ENCODE assay signal across 8 cellular contexts in the genomic region with DNA sequence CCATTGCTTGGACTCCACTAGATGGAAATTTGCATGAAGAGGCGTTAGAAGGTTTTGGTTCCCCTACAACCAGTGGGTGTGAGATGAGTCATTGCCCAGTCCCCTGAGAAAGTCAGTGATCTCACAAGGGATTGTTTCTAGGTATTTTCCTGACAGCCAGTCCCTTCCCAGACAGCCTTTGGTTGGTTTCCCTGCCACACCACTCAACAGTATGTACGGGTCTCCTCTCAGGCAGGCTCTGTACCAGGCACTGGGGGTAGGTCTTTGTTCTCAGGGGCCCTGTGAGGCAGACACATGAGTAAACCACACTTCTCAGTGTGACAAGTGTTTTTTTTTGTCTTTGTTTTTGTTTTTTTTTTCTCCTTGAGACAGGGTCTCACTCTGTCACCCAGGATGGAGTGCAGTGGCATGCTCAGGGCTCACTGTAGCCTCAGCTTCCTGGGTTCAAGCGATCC. TPM values are rescaled to one million over a fixed set of nuclear protein-coding genes. Genes with fewer than 3 reads are reported as not detected.
A peak's percentile ranks its signal among the peaks of the same experiment; 100 is the strongest.
DNase-seq lines count a peak whose midpoint lies in the region; ATAC-seq and TF ChIP-seq lines count a peak whose summit lies in the region.

No MANE protein-coding gene starts in this region.

- H3K27ac ChIP-seq in mesodermal cell (ENCODE audit: low read depth, low read length, severe bottlenecking) (peak overlapping the region; percentile 30), tibial nerve (no peak overlapping the region)

- DNase-seq in activated CD4-positive, alpha-beta T cell treated with anti-CD3 and anti-CD28 coated beads for 4 hours, result peak; percentile 39 to 45
- DNase-seq in activated CD4-positive, alpha-beta T cell treated with anti-CD3 and anti-CD28 coated beads for 1 hour, result no peak
- DNase-seq in activated CD4-positive, alpha-beta T cell treated with anti-CD3 and anti-CD28 coated beads for 48 hours, result peak; percentile 57
- no peak for DNase-seq in tibial nerve (ENCODE audit: low spot score in 2 of 2)
- DNase-seq in DMS153 (lab: John Stamatoyannopoulos, UW), result no peak
- DNase-seq in retina, result no peak

- WGBS in mesodermal cell (ENCODE audit: insufficient coverage in 2 of 2), 2 experiments, result 80 to 95% methylated on average over 2 to 3 of the region's 3 CpGs
- WGBS in tibial nerve, 2 donors, result 60 to 63% methylated on average over 3 of the region's 3 CpGs

- H3K36me3 ChIP-seq in mesodermal cell (ENCODE audit: control insufficient read depth, insufficient read depth, low read length) (no peaks in the 10 kb centered on the region), tibial nerve (no peaks in the 10 kb centered on the region)

- H3K4me3 ChIP-seq in mesodermal cell (ENCODE audit: extremely low read depth, insufficient read depth, low read length, poor library complexity, severe bottlenecking) (no peak overlapping the region), tibial nerve (no peak overlapping the region)

- H3K4me1 ChIP-seq in mesodermal cell (ENCODE audit: control insufficient read depth, insufficient read depth, low read length, poor library complexity, severe bottlenecking) (peaks cover 18% of the 10 kb centered on the region), tibial nerve (peaks cover 0 to 16% (median 8%) of the 10 kb centered on the region in 4 donors)

- no peak for TF ChIP-seq POLR2A in tibial nerve (IDR thresholded peaks at IDR 0.05)

- H3K27me3 ChIP-seq in tibial nerve, result peaks cover 0 to 26% of the 10 kb centered on the region in 2 donors

- no peak for TF ChIP-seq CTCF in tibial nerve (IDR thresholded peaks at IDR 0.05)

- ATAC-seq in HG02981 (IDR thresholded peaks at IDR 0.05; ENCODE audit: unreplicated experiment), result peak; percentile 58

- TF ChIP-seq EP300 in tibial nerve (IDR thresholded peaks at IDR 0.05), result no peak

- H3K9me3 ChIP-seq in mesodermal cell (ENCODE audit: control insufficient read depth, low read length) (no peaks in the 10 kb centered on the region), tibial nerve (no peaks in the 10 kb centered on the region)

RNA-seq across cellular contexts. Expression of gene LAMP3, which starts 4.0 kb away (rescaled TPM):
- 0.07 TPM for polyA plus RNA-seq in mesodermal cell (2013, experiment 1 of 2)
- polyA plus RNA-seq in mesodermal cell (2013, experiment 2 of 2), result not detected
- not detected for total RNA-seq in tibial nerve

RNA-seq across cellular contexts. Expression of gene MCCC1, which starts 59.3 kb away (rescaled TPM):
- polyA plus RNA-seq in mesodermal cell (2013, experiment 1 of 2), result 6.9 TPM
- polyA plus RNA-seq in mesodermal cell (2013, experiment 2 of 2), result 5.7 TPM
- total RNA-seq in tibial nerve, result 10 to 100 TPM; 39.9 to 61.2 (median 48.1) TPM

Comparison
In these comparisons a context has a peak if more than half of its experiments do, and no peak if none do; other contexts are left out.
1. DNase-seq: peak in activated CD4-positive, alpha-beta T cell treated with anti-CD3 and anti-CD28 coated beads for 4 hours (2 of 2) and activated CD4-positive, alpha-beta T cell treated with anti-CD3 and anti-CD28 coated beads for 48 hours (single experiment); none in activated CD4-positive, alpha-beta T cell treated with anti-CD3 and anti-CD28 coated beads for 1 hour (single experiment), tibial nerve (0 of 2), DMS153 (single experiment) and retina (single experiment).